38 cellular contexts compared by ENCODE assay signal in the genomic region with DNA sequence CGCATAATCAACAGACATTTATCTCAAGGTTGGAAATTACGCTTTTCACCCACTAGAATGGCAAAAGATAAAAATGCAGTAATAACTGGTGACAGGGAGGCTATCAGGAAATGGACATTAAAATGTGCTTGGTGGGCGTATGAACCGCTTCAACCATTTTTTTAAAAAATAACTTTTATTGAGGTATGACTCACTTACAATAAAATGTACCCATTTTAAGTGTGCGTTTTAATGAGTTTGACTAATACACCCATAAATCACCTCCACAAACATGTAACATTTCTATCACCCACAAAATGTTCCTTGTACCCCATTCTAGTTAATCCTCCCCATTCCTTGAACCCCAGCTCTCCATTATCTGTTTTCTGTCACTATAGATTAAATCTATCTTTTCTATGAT.
"Had no signal": no experiment of that assay in that cellular context is flagged by ENCODE, and none has a peak within 500 bp of the region (broad histone marks: within the 10 kb centered on the region; RNA-seq: fewer than 3 reads in every experiment).

No MANE protein-coding gene starts in this region.

- H3K4me3 ChIP-seq: adrenal gland, body of pancreas, MG63, Peyer's patch had no signal

- FAIRE-seq: astrocyte, bronchial epithelial cell had no signal

- H3K4me1 Mint-ChIP-seq: activated B cell treated with CpG ODN at 0.5 μM for 24 hours; activated CD8-positive, alpha-beta memory T cell treated with anti-CD3 and anti-CD28 coated beads, Interleukin-2, amount 10 ng/mL, durations not matched to agents 7 days and 5 days had no signal

- H3K27me3 Mint-ChIP-seq: activated B cell treated with CpG ODN at 0.5 μM for 24 hours; activated CD8-positive, alpha-beta memory T cell treated with anti-CD3 and anti-CD28 coated beads, Interleukin-2, amount 10 ng/mL, durations not matched to agents 7 days and 5 days had no signal

- H3K9me3 Mint-ChIP-seq: activated B cell treated with CpG ODN at 0.5 μM for 24 hours; activated CD4-positive, alpha-beta memory T cell treated with anti-CD3 and anti-CD28 coated beads for 36 hours; activated naive CD4-positive, alpha-beta T cell treated with anti-CD3 and anti-CD28 coated beads, Interleukin-2, amount 50 U/mL, for 72 hours; activated T-helper 2 cell treated with anti-CD3 and anti-CD28 coated beads, Interferon-gamma antibody, Interleukin-2, Interleukin-4, amounts not matched to agents 10 μg/mL and 5 μg/mL and 100 μg/mL, durations not matched to agents 14 hours and 24 hours and 36 hours had no signal

- H3K27me3 ChIP-seq: adrenal gland, body of pancreas, MG63, Peyer's patch had no signal

- H3K4me1 ChIP-seq: adrenal gland, body of pancreas, Peyer's patch had no signal

- H3K36me3 Mint-ChIP-seq: activated CD4-positive, alpha-beta memory T cell treated with anti-CD3 and anti-CD28 coated beads for 36 hours; activated CD8-positive, alpha-beta memory T cell treated with anti-CD3 and anti-CD28 coated beads, Interleukin-2, amount 10 ng/mL, durations not matched to agents 7 days and 5 days; activated naive CD4-positive, alpha-beta T cell treated with anti-CD3 and anti-CD28 coated beads, Interleukin-2, amount 50 U/mL, for 72 hours had no signal

- H3K4me3 Mint-ChIP-seq: activated B cell treated with CpG ODN at 0.5 μM for 24 hours; activated CD4-positive, alpha-beta memory T cell treated with anti-CD3 and anti-CD28 coated beads for 36 hours; activated CD8-positive, alpha-beta memory T cell treated with anti-CD3 and anti-CD28 coated beads, Interleukin-2, amount 10 ng/mL, durations not matched to agents 7 days and 5 days had no signal

- H3K27ac ChIP-seq: adrenal gland, body of pancreas, Peyer's patch, RWPE1, VCaP had no signal

- ATAC-seq: activated CD8-positive, alpha-beta memory T cell treated with anti-CD3 and anti-CD28 coated beads, Interleukin-2, amount 10 ng/mL, durations not matched to agents 7 days and 5 days; activated naive CD4-positive, alpha-beta T cell treated with anti-CD3 and anti-CD28 coated beads, Interleukin-2, amount 50 U/mL, for 72 hours; body of pancreas had no signal

- H3K36me3 ChIP-seq: adrenal gland, MG63, Peyer's patch had no signal

- DNase-seq: activated B cell treated with CpG ODN at 0.5 μM for 24 hours; activated CD4-positive, alpha-beta memory T cell treated with anti-CD3 and anti-CD28 coated beads for 36 hours; activated CD4-positive, alpha-beta T cell treated with anti-CD3 and anti-CD28 coated beads for 4 hours; activated CD4-positive, alpha-beta T cell treated with anti-CD3 and anti-CD28 coated beads, Interleukin-2, amount 50 U/mL, for 1 hour; activated CD4-positive, CD25-positive, alpha-beta regulatory T cell treated with anti-CD3 and anti-CD28 coated beads, Interleukin-2, amount 50 U/mL, for 72 hours; activated CD8-positive, alpha-beta memory T cell treated with anti-CD3 and anti-CD28 coated beads for 24 hours; activated CD8-positive, alpha-beta memory T cell treated with anti-CD3 and anti-CD28 coated beads, Interleukin-2, amount 10 ng/mL, durations not matched to agents 7 days and 5 days; activated CD8-positive, alpha-beta memory T cell treated with anti-CD3 and anti-CD28 coated beads, Interleukin-2, amount 50 U/mL, for 48 hours; activated gamma-delta T cell; activated naive CD4-positive, alpha-beta T cell treated with Interleukin-2 at 50 U/mL for 16 hours; adrenal gland; body of pancreas; caudate nucleus; cerebellar nuclear complex; MG63; NCI-H1048; NCI-H1105 treated with DMSO at 0.1 percent for 48 hours; NCI-H1436; NCI-H1694; NCI-H1930; NCI-H2081 treated with DMSO at 0.1 percent for 48 hours; NCI-H226; NCI-H446 treated with DMSO at 0.1 percent for 48 hours; NCI-H524; NCI-H69; NCI-H82; Peyer's patch; Right ventricle myocardium superior; SW 1271; T-helper 1 cell; T-helper 2 cell; T-helper 9 cell had no signal

- H3K9me3 ChIP-seq: adrenal gland, body of pancreas, MG63, Peyer's patch had no signal

- H3K27ac Mint-ChIP-seq: activated B cell treated with CpG ODN at 0.5 μM for 24 hours; activated CD4-positive, alpha-beta memory T cell treated with anti-CD3 and anti-CD28 coated beads for 36 hours; activated CD8-positive, alpha-beta memory T cell treated with anti-CD3 and anti-CD28 coated beads, Interleukin-2, amount 10 ng/mL, durations not matched to agents 7 days and 5 days; activated naive CD4-positive, alpha-beta T cell treated with anti-CD3 and anti-CD28 coated beads, Interleukin-2, amount 50 U/mL, for 72 hours; activated T-helper 2 cell treated with anti-CD3 and anti-CD28 coated beads, Interferon-gamma antibody, Interleukin-2, Interleukin-4, amounts not matched to agents 10 μg/mL and 5 μg/mL and 100 μg/mL, durations not matched to agents 14 hours and 24 hours and 36 hours had no signal
